In genomic region chr16:24839347-24839972, GRCh38 we compare ENCODE assay signal across 18 cellular contexts. TPM values are rescaled to one million over a fixed set of nuclear protein-coding genes. Genes with fewer than 3 reads are reported as not detected.
DNase-seq lines count a peak whose midpoint lies in the region; ATAC-seq, FAIRE-seq and TF ChIP-seq lines count a peak whose summit lies in the region.
"Had no signal": no experiment of that assay in that cellular context is flagged by ENCODE, and none has a peak within 500 bp of the region (broad histone marks: within the 10 kb centered on the region; RNA-seq: fewer than 3 reads in every experiment).

No MANE protein-coding gene starts in this region.

- peak overlapping the region; percentile 85 for H3K27ac Mint-ChIP-seq in Caco-2 (ENCODE audit: unreplicated experiment)
- H3K27ac Mint-ChIP-seq: activated CD4-positive, alpha-beta T cell treated with anti-CD3 and anti-CD28 coated beads, Interleukin-2, amount 10 ng/mL, durations not matched to agents 24 days and 14 days; activated naive CD4-positive, alpha-beta T cell treated with anti-CD3 and anti-CD28 coated beads, Interleukin-2, amount 10 ng/mL, durations not matched to agents 7 days and 5 days; stimulated activated naive CD8-positive, alpha-beta T cell treated with anti-CD3 and anti-CD28 coated beads, Interleukin-15, amount 100 ng/mL, for 72 hours had no signal

- H3K4me3 Mint-ChIP-seq in Caco-2 (ENCODE audit: unreplicated experiment) = no peak overlapping the region
- H3K4me3 Mint-ChIP-seq: activated CD4-positive, alpha-beta T cell treated with anti-CD3 and anti-CD28 coated beads, Interleukin-2, amount 10 ng/mL, durations not matched to agents 24 days and 14 days; activated naive CD4-positive, alpha-beta T cell treated with anti-CD3 and anti-CD28 coated beads, Interleukin-2, amount 10 ng/mL, durations not matched to agents 7 days and 5 days; stimulated activated naive CD8-positive, alpha-beta T cell treated with anti-CD3 and anti-CD28 coated beads, Interleukin-15, amount 100 ng/mL, for 72 hours had no signal

- CTCF ChIA-PET in Caco-2 (lab: Charles Lee) = no interaction called here

- H3K9me3 Mint-ChIP-seq in Caco-2 (ENCODE audit: unreplicated experiment) = no peaks in the 10 kb centered on the region
- H3K9me3 Mint-ChIP-seq: activated CD4-positive, alpha-beta T cell treated with anti-CD3 and anti-CD28 coated beads, Interleukin-2, amount 10 ng/mL, durations not matched to agents 24 days and 14 days; activated naive CD4-positive, alpha-beta T cell treated with anti-CD3 and anti-CD28 coated beads, Interleukin-2, amount 10 ng/mL, durations not matched to agents 7 days and 5 days; stimulated activated naive CD8-positive, alpha-beta T cell treated with anti-CD3 and anti-CD28 coated beads, Interleukin-15, amount 100 ng/mL, for 72 hours had no signal

- no TSS peak for BruUV-seq in Caco-2 (replicated peaks; lab: Mats Ljungman, UMichigan)

- H3K27me3 ChIP-seq in Caco-2 (replicated peaks; ENCODE audit: control insufficient read depth, insufficient read depth, low read length) (no peaks in the 10 kb centered on the region), esophagus squamous epithelium (no peaks in the 10 kb centered on the region)
- H3K27me3 ChIP-seq: heart left ventricle, right atrium auricular region had no signal

- FAIRE-seq in RCC 7860 (lab: Jason Lieb, UNC) = peak; percentile 70
- FAIRE-seq: GM12878 had no signal

- H3K9me3 ChIP-seq in Caco-2 = no peaks in the 10 kb centered on the region
- H3K9me3 ChIP-seq in esophagus squamous epithelium = no peaks in the 10 kb centered on the region
- H3K9me3 ChIP-seq: heart left ventricle, mucosa of descending colon, right atrium auricular region had no signal

- H3K4me1 Mint-ChIP-seq in Caco-2 (ENCODE audit: low read depth, unreplicated experiment) = peaks cover 27% of the 10 kb centered on the region
- H3K4me1 Mint-ChIP-seq: activated naive CD4-positive, alpha-beta T cell treated with anti-CD3 and anti-CD28 coated beads, Interleukin-2, amount 10 ng/mL, durations not matched to agents 7 days and 5 days had no signal

- peaks cover 36% of the 10 kb centered on the region for H3K4me1 ChIP-seq in Caco-2
- H3K4me1 ChIP-seq in esophagus squamous epithelium = peaks cover 0 to 20% (median 19%) of the 10 kb centered on the region in 3 donors

- DNase-seq in Caco-2 = no peak
- DNase-seq in RCC 7860 (ENCODE audit: low spot score) = peak; percentile 27
- no peak for DNase-seq in esophagus squamous epithelium (lab: John Stamatoyannopoulos, UW)
- peak; percentile 85 for DNase-seq in renal cortical epithelial cell (ENCODE audit: low read depth)
- DNase-seq in D341Med (ENCODE audit: low spot score) = no peak
- DNase-seq in NOMO-1 (lab: John Stamatoyannopoulos, UW; ENCODE audit: unreplicated experiment in 2 of 2) = no peak
- no peak for DNase-seq in DMS114 treated with DMSO at 0.1 percent for 48 hours (lab: John Stamatoyannopoulos, UW; ENCODE audit: unreplicated experiment)
- DNase-seq: activated CD4-positive, alpha-beta T cell treated with anti-CD3 and anti-CD28 coated beads, Interleukin-2, amount 10 ng/mL, durations not matched to agents 24 days and 14 days; activated naive CD4-positive, alpha-beta T cell treated with anti-CD3 and anti-CD28 coated beads, Interleukin-2, amount 10 ng/mL, durations not matched to agents 7 days and 5 days; heart left ventricle; NCI-H1930; stimulated activated naive CD8-positive, alpha-beta T cell treated with anti-CD3 and anti-CD28 coated beads, Interleukin-15, amount 100 ng/mL, for 72 hours had no signal

- H3K36me3 Mint-ChIP-seq in Caco-2 (ENCODE audit: insufficient read depth, unreplicated experiment) = peaks cover 13% of the 10 kb centered on the region
- H3K36me3 Mint-ChIP-seq: activated naive CD4-positive, alpha-beta T cell treated with anti-CD3 and anti-CD28 coated beads, Interleukin-2, amount 10 ng/mL, durations not matched to agents 7 days and 5 days had no signal

- no peak for ATAC-seq in HG02678 (IDR thresholded peaks at IDR 0.05; ENCODE audit: unreplicated experiment)
- ATAC-seq: GM12878; stimulated activated naive CD8-positive, alpha-beta T cell treated with anti-CD3 and anti-CD28 coated beads, Interleukin-15, amount 100 ng/mL, for 72 hours had no signal

- intact Hi-C loops in Caco-2 (cut with micrococcal nuclease; ENCODE audit: unreplicated experiment) (no loop called here), esophagus squamous epithelium (cut with DNase I) (no loop called here)

- WGBS in esophagus squamous epithelium, 2 donors = 84 to 91% methylated on average over 7 of the region's 7 CpGs

- H3K27ac ChIP-seq in esophagus squamous epithelium = peak overlapping the region in 3 of 4 donors; percentile 4 to 47 (median 10)
- H3K27ac ChIP-seq: heart left ventricle had no signal

- no peaks in the 10 kb centered on the region for H3K36me3 ChIP-seq in Caco-2 (ENCODE audit: control insufficient read depth, insufficient read depth, low read length)
- H3K36me3 ChIP-seq in esophagus squamous epithelium = no peaks in the 10 kb centered on the region
- H3K36me3 ChIP-seq: heart left ventricle, right atrium auricular region had no signal

- TF ChIP-seq POLR2A in esophagus squamous epithelium (IDR thresholded peaks at IDR 0.05) = no peak

- no peak for TF ChIP-seq CTCF in Caco-2 (IDR thresholded peaks at IDR 0.05; ENCODE audit: insufficient read depth in 1 of 2, low read depth in 1 of 2, low read length in 1 of 2, severe bottlenecking in 1 of 2, unreplicated experiment in 1 of 2)
- TF ChIP-seq CTCF in esophagus squamous epithelium (IDR thresholded peaks at IDR 0.05) = no peak

- H3K4me3 ChIP-seq in Caco-2 (ENCODE audit: low read depth, low read length) (no peak overlapping the region), esophagus squamous epithelium (no peak overlapping the region)
- H3K4me3 ChIP-seq: GM12878, mucosa of descending colon, right atrium auricular region had no signal

- POLR2A ChIA-PET in Caco-2 (lab: Charles Lee) = interaction anchor here (0.5 to 0.6 kb wide), 2 partner anchors 177 to 386 kb away, joined by 3 to 4 read pairs; no protein-coding TSS in a partner anchor

- H3K27me3 Mint-ChIP-seq in Caco-2 (ENCODE audit: insufficient read depth, unreplicated experiment) = no peaks in the 10 kb centered on the region
- H3K27me3 Mint-ChIP-seq: activated CD4-positive, alpha-beta T cell treated with anti-CD3 and anti-CD28 coated beads, Interleukin-2, amount 10 ng/mL, durations not matched to agents 24 days and 14 days; activated naive CD4-positive, alpha-beta T cell treated with anti-CD3 and anti-CD28 coated beads, Interleukin-2, amount 10 ng/mL, durations not matched to agents 7 days and 5 days; stimulated activated naive CD8-positive, alpha-beta T cell treated with anti-CD3 and anti-CD28 coated beads, Interleukin-15, amount 100 ng/mL, for 72 hours had no signal

RNA-seq across cellular contexts. Expression of gene SLC5A11, which starts 6.3 kb away (rescaled TPM):
- 0.77 and 0.95 TPM in 2 replicates for total RNA-seq in Caco-2 (2022)
- 1 to 10 TPM in 1 of 4 donors, not detected in 3; 1.1 TPM for total RNA-seq in esophagus squamous epithelium
- total RNA-seq in renal cortical epithelial cell = not detected in 2 replicates
- total RNA-seq: activated CD4-positive, alpha-beta T cell treated with anti-CD3 and anti-CD28 coated beads, Interleukin-2, amount 10 ng/mL, durations not matched to agents 24 days and 14 days; dermis microvascular lymphatic vessel endothelial cell; GM12878; NCI-H460; right atrium auricular region had no signal

Comparison
In these comparisons a context has a peak if more than half of its experiments do, and no peak if none do; other contexts are left out.
1. DNase-seq: peak in RCC 7860 (single experiment) and renal cortical epithelial cell (single experiment); none in Caco-2 (0 of 2), esophagus squamous epithelium (single experiment), D341Med (single experiment), NOMO-1 (0 of 2) and DMS114 treated with DMSO at 0.1 percent for 48 hours (single experiment).